14 cellular contexts compared by ENCODE assay signal in the genomic region with DNA sequence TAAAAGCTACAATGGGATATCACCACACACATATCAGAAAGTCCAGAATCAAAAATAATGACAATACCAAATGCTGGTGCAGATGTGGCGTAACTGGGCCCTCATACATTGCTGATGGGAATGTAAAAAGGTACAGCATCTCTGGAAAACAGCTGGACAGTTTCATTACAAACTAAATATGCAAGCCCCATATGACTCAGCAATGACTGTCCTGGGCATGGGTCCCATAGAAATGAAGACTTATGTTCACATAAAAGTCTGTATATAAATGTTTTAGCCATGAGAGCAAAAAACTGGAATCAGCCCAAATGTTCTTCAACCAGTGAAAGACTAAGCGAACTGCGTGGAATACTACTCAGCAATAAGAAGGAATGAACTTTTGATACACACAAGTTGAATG. TPM values are rescaled to one million over a fixed set of nuclear protein-coding genes. Genes with fewer than 3 reads are reported as not detected.
DNase-seq lines count a peak whose midpoint lies in the region; ATAC-seq and TF ChIP-seq lines count a peak whose summit lies in the region.
"Had no signal": no experiment of that assay in that cellular context is flagged by ENCODE, and none has a peak within 500 bp of the region (broad histone marks: within the 10 kb centered on the region; RNA-seq: fewer than 3 reads in every experiment).

No MANE protein-coding gene starts in this region.

- no peak for ATAC-seq in HG02938 (IDR thresholded peaks at IDR 0.05; ENCODE audit: unreplicated experiment)
- ATAC-seq: K562 had no signal

- no peaks in the 10 kb centered on the region for H3K9me3 ChIP-seq in GM23248 (ENCODE audit: low read depth)
- H3K9me3 ChIP-seq: uterus had no signal

- H3K27me3 ChIP-seq in GM23248 (replicated peaks; ENCODE audit: insufficient read depth) = no peaks in the 10 kb centered on the region
- H3K27me3 ChIP-seq: uterus had no signal

- peaks cover 63% of the 10 kb centered on the region for H3K4me1 ChIP-seq in GM23248 (ENCODE audit: insufficient read depth)
- H3K4me1 ChIP-seq: uterus had no signal

- H3K27ac ChIP-seq in GM23248 = peak overlapping the region; percentile 67
- H3K27ac ChIP-seq: dorsolateral prefrontal cortex, uterus had no signal

- H3K9me2 ChIP-seq in GM23248 (ENCODE audit: insufficient read depth) = no peaks in the 10 kb centered on the region

- no peak for TF ChIP-seq CTCF in fibroblast of mammary gland (conservative IDR thresholded peaks at IDR 0.05; ENCODE audit: control insufficient read depth, insufficient read depth, low read depth, low read length)

- peak overlapping the region; percentile 30; the same call in 1 of the 2 replicates for H3K9ac ChIP-seq in GM23248

- peaks cover 95% of the 10 kb centered on the region for H3K79me2 ChIP-seq in GM23248 (ENCODE audit: insufficient read depth)

- peaks cover 16% of the 10 kb centered on the region; the same call in 1 of the 2 replicates for H3K36me3 ChIP-seq in GM23248 (ENCODE audit: low read depth)
- H3K36me3 ChIP-seq: uterus had no signal

- peak overlapping the region; percentile 57 for H3K4me2 ChIP-seq in GM23248 (ENCODE audit: unreplicated experiment)

- 0 out of 2 replicates have a peak overlapping the region, but pooled peaks have one; percentile 16 for H3K4me3 ChIP-seq in GM23248
- H3K4me3 ChIP-seq in fibroblast of mammary gland (ENCODE audit: control insufficient read depth, low read depth, low read length) = no peak overlapping the region
- H3K4me3 ChIP-seq: dorsolateral prefrontal cortex, K562, uterus had no signal

- no peak overlapping the region for H2AFZ ChIP-seq in GM23248

- WGBS in GM23248 (ENCODE audit: low coverage in 1 of 2, low lambda C conversion rate in 2 of 2, missing lambda C conversion rate in 2 of 2), 2 experiments = 6 to 12% methylated on average over 3 of the region's 3 CpGs

- H4K20me1 ChIP-seq in GM23248 (ENCODE audit: insufficient read depth) = no peaks in the 10 kb centered on the region; the same call in 1 of the 2 replicates

- H3F3A ChIP-seq in GM23248 (ENCODE audit: insufficient read depth) = peaks cover 49% of the 10 kb centered on the region

- in situ Hi-C loops in GM23248 (cut with MboI) = no loop called here

- DNase-seq in GM23248 (peak; percentile 98), RPMI7951 (ENCODE audit: low read depth) (peak; percentile 96), fibroblast of mammary gland (ENCODE audit: low read depth) (peak; percentile 100), smooth muscle cell of the brain vasculature (ENCODE audit: low read depth, low spot score) (peak; percentile 74), NCI-H2171 treated with DMSO at 0.1 percent for 48 hours (lab: John Stamatoyannopoulos, UW) (no peak), HuH-7 (ENCODE audit: low spot score) (no peak)
- DNase-seq: activated CD4-positive, CD25-positive, alpha-beta regulatory T cell treated with anti-CD3 and anti-CD28 coated beads, Interleukin-2, amount 50 U/mL, for 72 hours; dorsolateral prefrontal cortex; NCI-H345; stimulated activated CD4-positive, alpha-beta T cell treated with anti-CD3 and anti-CD28 coated beads, Interleukin-12 subunit alpha, Interleukin-12 subunit beta, amount 100 ng/mL, for 4 hours; stimulated activated CD8-positive, alpha-beta memory T cell treated with anti-CD3 and anti-CD28 coated beads, Interleukin-4, amount 100 ng/mL, for 48 hours; uterus had no signal

RNA-seq across cellular contexts. Expression of a gene that starts 56.7 kb away (rescaled TPM):
- total RNA-seq in GM23248 (2014; rRNA removed; shearing (Covaris generic)) = 85.0 and 98.6 TPM in 2 replicates
- 41.2 and 55.1 TPM in 2 replicates for polyA plus RNA-seq in GM23248 (2016; fragmentation: Nextera tagmentation; extraction: Ambion mirVana)
- total RNA-seq in RPMI7951 (2014; rRNA removed; shearing (Covaris generic)) = 13.6 and 16.6 TPM in 2 replicates
- total RNA-seq: K562 had no signal
- polyA plus RNA-seq: K562 had no signal

Comparison
In these comparisons a context has a peak if more than half of its experiments do, and no peak if none do; other contexts are left out.
1. DNase-seq: peak in GM23248 (single experiment), RPMI7951 (single experiment), fibroblast of mammary gland (single experiment) and smooth muscle cell of the brain vasculature (single experiment); none in NCI-H2171 treated with DMSO at 0.1 percent for 48 hours (single experiment) and HuH-7 (single experiment).